In genomic region chr12:91774471-91774921, GRCh38 we compare ENCODE assay signal across 13 cellular contexts.
A peak's percentile ranks its signal among the peaks of the same experiment; 100 is the strongest.
DNase-seq lines count a peak whose midpoint lies in the region; ATAC-seq and TF ChIP-seq lines count a peak whose summit lies in the region.
"Had no signal": no experiment of that assay in that cellular context is flagged by ENCODE, and none has a peak within 500 bp of the region (broad histone marks: within the 10 kb centered on the region; RNA-seq: fewer than 3 reads in every experiment).

No MANE protein-coding gene starts in this region.

- H3K9me3 ChIP-seq in fibroblast of lung (ENCODE audit: control insufficient read depth, insufficient read depth, low read depth, low read length): no peaks in the 10 kb centered on the region
- H3K9me3 ChIP-seq: thyroid gland had no signal

- no peaks in the 10 kb centered on the region for H3K27me3 ChIP-seq in fibroblast of lung (ENCODE audit: control insufficient read depth, insufficient read depth, low read length)
- H3K27me3 ChIP-seq: thyroid gland had no signal

- TF ChIP-seq CTCF in fibroblast of lung (conservative IDR thresholded peaks at IDR 0.05 in 1 of 2, IDR thresholded peaks at IDR 0.05 in 1 of 2; ENCODE audit: low read depth in 1 of 2, low read length in 2 of 2): no peak
- TF ChIP-seq CTCF in retinal pigment epithelial cell (conservative IDR thresholded peaks at IDR 0.05; ENCODE audit: low read depth, low read length): no peak
- no peak for TF ChIP-seq CTCF in Calu3 (IDR thresholded peaks at IDR 0.05; ENCODE audit: unreplicated experiment)

- no peaks in the 10 kb centered on the region for H3K36me3 Mint-ChIP-seq in activated CD4-positive, alpha-beta T cell treated with anti-CD3 and anti-CD28 coated beads for 36 hours (ENCODE audit: low read depth)
- no peaks in the 10 kb centered on the region for H3K36me3 Mint-ChIP-seq in Calu3 (ENCODE audit: insufficient read depth, unreplicated experiment)

- no peak overlapping the region for H3K9ac ChIP-seq in fibroblast of lung (ENCODE audit: insufficient read depth, low read length)

- peak overlapping the region; percentile 69 for H2AFZ ChIP-seq in fibroblast of lung (ENCODE audit: low read length)

- no peaks in the 10 kb centered on the region for H3K36me3 ChIP-seq in fibroblast of lung (ENCODE audit: control insufficient read depth, insufficient read depth, low read length)
- H3K36me3 ChIP-seq: thyroid gland had no signal

- H4K20me1 ChIP-seq in fibroblast of lung (ENCODE audit: control insufficient read depth, extremely low read depth, insufficient read depth, low read length): no peaks in the 10 kb centered on the region

- POLR2A ChIA-PET in activated CD4-positive, alpha-beta T cell treated with anti-CD3 and anti-CD28 coated beads for 36 hours (lab: Charles Lee): no interaction called here

- peak overlapping the region; percentile 76 for H3K27ac Mint-ChIP-seq in activated CD4-positive, alpha-beta T cell treated with anti-CD3 and anti-CD28 coated beads for 36 hours
- no peak overlapping the region for H3K27ac Mint-ChIP-seq in Calu3 (ENCODE audit: unreplicated experiment)

- H3K27me3 Mint-ChIP-seq in activated CD4-positive, alpha-beta T cell treated with anti-CD3 and anti-CD28 coated beads for 36 hours: no peaks in the 10 kb centered on the region
- no peaks in the 10 kb centered on the region for H3K27me3 Mint-ChIP-seq in Calu3 (ENCODE audit: unreplicated experiment)

- H3K4me1 ChIP-seq in fibroblast of lung (ENCODE audit: control insufficient read depth, extremely low read depth, insufficient read depth, low read length): peaks cover 7% of the 10 kb centered on the region

- no peak overlapping the region for H3K4me3 Mint-ChIP-seq in activated CD4-positive, alpha-beta T cell treated with anti-CD3 and anti-CD28 coated beads for 36 hours
- H3K4me3 Mint-ChIP-seq in Calu3 (ENCODE audit: low read depth, unreplicated experiment): no peak overlapping the region

- DNase-seq in activated CD4-positive, alpha-beta T cell treated with anti-CD3 and anti-CD28 coated beads for 36 hours: no peak
- DNase-seq in activated CD4-positive, alpha-beta T cell treated with anti-CD3 and anti-CD28 coated beads, Interleukin-2, amount 50 U/mL, for 4 hours: no peak
- peak; percentile 68 for DNase-seq in RPMI7951 (ENCODE audit: low read depth)
- DNase-seq in fibroblast of lung (ENCODE audit: low read depth in 2 of 2): peak; percentile 73 to 86
- DNase-seq in retinal pigment epithelial cell (ENCODE audit: low read depth): no peak
- no peak for DNase-seq in Calu3
- DNase-seq in stimulated activated CD4-positive, alpha-beta T cell treated with anti-CD3 and anti-CD28 coated beads, Interleukin-4, amount 100 ng/mL, for 4 hours: no peak
- DNase-seq: 8988T, mesendoderm, NCI-H1694, thyroid gland had no signal

- CTCF ChIA-PET in activated CD4-positive, alpha-beta T cell treated with anti-CD3 and anti-CD28 coated beads for 36 hours (lab: Charles Lee): interaction anchor here (0.8 to 1.5 kb wide), 4 partner anchors 37 to 393 kb away, joined by 3 to 5 read pairs (median 4); no protein-coding TSS in a partner anchor
- CTCF ChIA-PET in Calu3 (lab: Charles Lee): interaction anchor here (1.2 kb wide), 1 partner anchor 10 kb away, joined by 3 read pairs; no protein-coding TSS in a partner anchor

- intact Hi-C loops in activated CD4-positive, alpha-beta T cell treated with anti-CD3 and anti-CD28 coated beads for 36 hours (cut with DNase I, micrococcal nuclease): loop anchor here in 1 of 2 experiments (10.0 kb wide), 1 partner anchor 730 kb away; no protein-coding TSS in a partner anchor
- intact Hi-C loops in Calu3 (cut with micrococcal nuclease; ENCODE audit: unreplicated experiment): no loop called here

- H3K4me2 ChIP-seq in fibroblast of lung (ENCODE audit: extremely low read depth, insufficient read depth, low read length): peak overlapping the region; percentile 82

- no peaks in the 10 kb centered on the region for H3K79me2 ChIP-seq in fibroblast of lung (ENCODE audit: control insufficient read depth, insufficient read depth, low read length)

- peaks cover 40% of the 10 kb centered on the region for H3K4me1 Mint-ChIP-seq in activated CD4-positive, alpha-beta T cell treated with anti-CD3 and anti-CD28 coated beads for 36 hours
- peaks cover 11% of the 10 kb centered on the region for H3K4me1 Mint-ChIP-seq in Calu3 (ENCODE audit: low read depth, unreplicated experiment)

- no TSS peak for BruUV-seq in Calu3 (replicated peaks; lab: Mats Ljungman, UMichigan)

- H3K27ac ChIP-seq in fibroblast of lung (ENCODE audit: insufficient read depth, low read length): peak overlapping the region; percentile 34
- H3K27ac ChIP-seq: thyroid gland had no signal

- peak; percentile 28 for ATAC-seq in activated CD4-positive, alpha-beta T cell treated with anti-CD3 and anti-CD28 coated beads for 36 hours
- ATAC-seq in HG02981 (IDR thresholded peaks at IDR 0.05; ENCODE audit: unreplicated experiment): no peak
- ATAC-seq: Right ventricle myocardium inferior had no signal

- H3K4me3 ChIP-seq in fibroblast of lung (replicated peaks in 1 of 4; ENCODE audit: control extremely low read depth in 1 of 4, insufficient read depth in 1 of 4, low read depth in 3 of 4, low read length in 4 of 4) (peak overlapping the region in 3 of 4 experiments; percentile 26 to 41 (median 32)), retinal pigment epithelial cell (ENCODE audit: low read length) (peak overlapping the region; percentile 14)
- H3K4me3 ChIP-seq: thyroid gland had no signal

- no peaks in the 10 kb centered on the region for H3K9me3 Mint-ChIP-seq in activated CD4-positive, alpha-beta T cell treated with anti-CD3 and anti-CD28 coated beads for 36 hours (ENCODE audit: low read depth)
- no peaks in the 10 kb centered on the region for H3K9me3 Mint-ChIP-seq in Calu3 (ENCODE audit: low read depth, unreplicated experiment)

Comparison
In these comparisons a context has a peak if more than half of its experiments do, and no peak if none do; other contexts are left out.
1. DNase-seq: peak in RPMI7951 (single experiment) and fibroblast of lung (2 of 2); none in activated CD4-positive, alpha-beta T cell treated with anti-CD3 and anti-CD28 coated beads for 36 hours (single experiment), activated CD4-positive, alpha-beta T cell treated with anti-CD3 and anti-CD28 coated beads, Interleukin-2, amount 50 U/mL, for 4 hours (0 of 2), retinal pigment epithelial cell (single experiment), Calu3 (single experiment) and stimulated activated CD4-positive, alpha-beta T cell treated with anti-CD3 and anti-CD28 coated beads, Interleukin-4, amount 100 ng/mL, for 4 hours (0 of 2).